ENCODE assay signal across 2 cellular contexts in the genomic region with DNA sequence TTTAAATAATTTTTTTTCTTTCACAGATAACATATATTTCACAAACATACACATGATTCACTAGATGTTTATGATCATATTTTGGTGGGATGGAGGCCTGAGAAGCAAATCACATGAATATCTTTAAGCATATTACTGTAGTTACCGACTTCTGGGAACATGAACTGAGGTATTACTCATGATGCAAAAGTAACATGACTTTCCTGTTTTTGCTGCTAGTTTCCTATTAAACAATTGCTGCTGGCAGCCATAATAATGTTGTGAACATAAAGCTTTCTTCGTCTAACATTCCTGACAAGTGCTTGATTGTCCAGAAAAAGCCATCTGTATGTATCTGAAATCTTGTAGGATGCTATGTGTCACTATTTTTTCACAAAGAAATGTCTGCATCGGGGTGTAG.
TF ChIP-seq lines count a peak whose summit lies in the region.

No MANE protein-coding gene starts in this region.

TF ChIP-seq in IMR-90, 13 proteins besides CTCF, POLR2A, EP300 and RAD21 (continued from another document):
- TF ChIP-seq, protein P1, sequence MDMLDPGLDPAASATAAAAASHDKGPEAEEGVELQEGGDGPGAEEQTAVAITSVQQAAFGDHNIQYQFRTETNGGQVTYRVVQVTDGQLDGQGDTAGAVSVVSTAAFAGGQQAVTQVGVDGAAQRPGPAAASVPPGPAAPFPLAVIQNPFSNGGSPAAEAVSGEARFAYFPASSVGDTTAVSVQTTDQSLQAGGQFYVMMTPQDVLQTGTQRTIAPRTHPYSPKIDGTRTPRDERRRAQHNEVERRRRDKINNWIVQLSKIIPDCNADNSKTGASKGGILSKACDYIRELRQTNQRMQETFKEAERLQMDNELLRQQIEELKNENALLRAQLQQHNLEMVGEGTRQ (IDR thresholded peaks at IDR 0.05; ENCODE audit: low read depth, low read length) = no peak
- TF ChIP-seq RCOR1 (IDR thresholded peaks at IDR 0.05; ENCODE audit: insufficient replicate concordance, low read length) (no peak), MAZ (IDR thresholded peaks at IDR 0.05; ENCODE audit: borderline replicate concordance, low read depth, low read length) (no peak), MAFK (IDR thresholded peaks at IDR 0.05; ENCODE audit: low read depth, low read length) (no peak), FOS (IDR thresholded peaks at IDR 0.05; ENCODE audit: low read depth, low read length) (no peak), NFE2L2 (IDR thresholded peaks at IDR 0.05; ENCODE audit: low read depth, low read length) (no peak), MXI1 (IDR thresholded peaks at IDR 0.05; ENCODE audit: borderline replicate concordance, low read depth, low read length) (no peak), SMC3 (IDR thresholded peaks at IDR 0.05; ENCODE audit: low read depth, low read length) (no peak), BHLHE40 (IDR thresholded peaks at IDR 0.05; ENCODE audit: low read depth, low read length) (no peak), CHD1 (IDR thresholded peaks at IDR 0.05; ENCODE audit: low read depth, low read length) (no peak)
- TF ChIP-seq, protein P2, sequence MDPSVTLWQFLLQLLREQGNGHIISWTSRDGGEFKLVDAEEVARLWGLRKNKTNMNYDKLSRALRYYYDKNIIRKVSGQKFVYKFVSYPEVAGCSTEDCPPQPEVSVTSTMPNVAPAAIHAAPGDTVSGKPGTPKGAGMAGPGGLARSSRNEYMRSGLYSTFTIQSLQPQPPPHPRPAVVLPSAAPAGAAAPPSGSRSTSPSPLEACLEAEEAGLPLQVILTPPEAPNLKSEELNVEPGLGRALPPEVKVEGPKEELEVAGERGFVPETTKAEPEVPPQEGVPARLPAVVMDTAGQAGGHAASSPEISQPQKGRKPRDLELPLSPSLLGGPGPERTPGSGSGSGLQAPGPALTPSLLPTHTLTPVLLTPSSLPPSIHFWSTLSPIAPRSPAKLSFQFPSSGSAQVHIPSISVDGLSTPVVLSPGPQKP (IDR thresholded peaks at IDR 0.05; ENCODE audit: borderline replicate concordance, low read depth, low read length) = no peak

TF ChIP-seq in endothelial cell of umbilical vein, 7 proteins besides CTCF, POLR2A, EP300 and RAD21 (continued from another document):
- no peak for TF ChIP-seq EZH2 (IDR thresholded peaks at IDR 0.05; ENCODE audit: borderline replicate concordance, low read depth, low read length, severe bottlenecking)
- TF ChIP-seq MYC (IDR thresholded peaks at IDR 0.05; ENCODE audit: low read depth, low read length) = no peak
- TF ChIP-seq JUN (IDR thresholded peaks at IDR 0.05; ENCODE audit: borderline replicate concordance, insufficient read depth, insufficient read length, low read depth) = peak; percentile 82
